Comparison of ENCODE assay signal across 1 cellular context in the genomic region with DNA sequence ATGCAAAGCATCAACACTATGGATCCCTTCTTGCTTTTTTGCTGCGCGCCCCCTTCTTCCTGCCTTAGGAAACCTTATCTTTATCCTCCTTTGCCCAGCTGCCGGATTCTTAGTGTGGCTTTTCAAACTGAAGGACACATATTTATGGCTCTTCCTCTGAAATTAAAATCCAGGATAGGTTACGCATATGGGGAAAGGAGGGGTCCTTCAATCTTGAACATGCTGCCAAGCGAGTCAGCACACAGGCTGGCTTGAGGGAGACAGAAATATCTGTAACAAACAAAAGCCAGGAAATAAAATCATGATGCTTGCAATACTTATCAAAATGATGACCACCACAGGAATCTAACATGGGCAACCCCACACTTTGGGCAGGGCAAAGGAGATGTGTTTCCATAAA.
TF ChIP-seq lines count a peak whose summit lies in the region.

No MANE protein-coding gene starts in this region.

TF ChIP-seq in SK-N-SH, 30 proteins besides CTCF, POLR2A, EP300 and RAD21 (continued from another document):
- TF ChIP-seq, protein P1, sequence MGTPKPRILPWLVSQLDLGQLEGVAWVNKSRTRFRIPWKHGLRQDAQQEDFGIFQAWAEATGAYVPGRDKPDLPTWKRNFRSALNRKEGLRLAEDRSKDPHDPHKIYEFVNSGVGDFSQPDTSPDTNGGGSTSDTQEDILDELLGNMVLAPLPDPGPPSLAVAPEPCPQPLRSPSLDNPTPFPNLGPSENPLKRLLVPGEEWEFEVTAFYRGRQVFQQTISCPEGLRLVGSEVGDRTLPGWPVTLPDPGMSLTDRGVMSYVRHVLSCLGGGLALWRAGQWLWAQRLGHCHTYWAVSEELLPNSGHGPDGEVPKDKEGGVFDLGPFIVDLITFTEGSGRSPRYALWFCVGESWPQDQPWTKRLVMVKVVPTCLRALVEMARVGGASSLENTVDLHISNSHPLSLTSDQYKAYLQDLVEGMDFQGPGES (IDR thresholded peaks at IDR 0.05; ENCODE audit: low read depth, low read length) = no peak
- TF ChIP-seq TCF12 (IDR thresholded peaks at IDR 0.05) (no peak), FOSL2 (IDR thresholded peaks at IDR 0.05; ENCODE audit: borderline replicate concordance, low read depth) (no peak), POLR2AphosphoS5 (IDR thresholded peaks at IDR 0.05; ENCODE audit: low read depth, low read length) (no peak), RXRA (IDR thresholded peaks at IDR 0.05; ENCODE audit: borderline replicate concordance, low read depth) (no peak), NRF1 (IDR thresholded peaks at IDR 0.05; ENCODE audit: low read depth, low read length) (no peak), TEAD4 (IDR thresholded peaks at IDR 0.05; ENCODE audit: borderline replicate concordance, insufficient read depth) (no peak), FOXJ3 (CRISPR knock-in tag; IDR thresholded peaks at IDR 0.05) (no peak), NFIC (IDR thresholded peaks at IDR 0.05; ENCODE audit: borderline replicate concordance) (no peak), RCOR1 (IDR thresholded peaks at IDR 0.05; ENCODE audit: low read length) (no peak)
- TF ChIP-seq, protein P2, sequence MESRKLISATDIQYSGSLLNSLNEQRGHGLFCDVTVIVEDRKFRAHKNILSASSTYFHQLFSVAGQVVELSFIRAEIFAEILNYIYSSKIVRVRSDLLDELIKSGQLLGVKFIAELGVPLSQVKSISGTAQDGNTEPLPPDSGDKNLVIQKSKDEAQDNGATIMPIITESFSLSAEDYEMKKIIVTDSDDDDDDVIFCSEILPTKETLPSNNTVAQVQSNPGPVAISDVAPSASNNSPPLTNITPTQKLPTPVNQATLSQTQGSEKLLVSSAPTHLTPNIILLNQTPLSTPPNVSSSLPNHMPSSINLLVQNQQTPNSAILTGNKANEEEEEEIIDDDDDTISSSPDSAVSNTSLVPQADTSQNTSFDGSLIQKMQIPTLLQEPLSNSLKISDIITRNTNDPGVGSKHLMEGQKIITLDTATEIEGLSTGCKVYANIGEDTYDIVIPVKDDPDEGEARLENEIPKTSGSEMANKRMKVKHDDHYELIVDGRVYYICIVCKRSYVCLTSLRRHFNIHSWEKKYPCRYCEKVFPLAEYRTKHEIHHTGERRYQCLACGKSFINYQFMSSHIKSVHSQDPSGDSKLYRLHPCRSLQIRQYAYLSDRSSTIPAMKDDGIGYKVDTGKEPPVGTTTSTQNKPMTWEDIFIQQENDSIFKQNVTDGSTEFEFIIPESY (IDR thresholded peaks at IDR 0.05; ENCODE audit: borderline replicate concordance, low read depth) = no peak
- TF ChIP-seq, protein P3, sequence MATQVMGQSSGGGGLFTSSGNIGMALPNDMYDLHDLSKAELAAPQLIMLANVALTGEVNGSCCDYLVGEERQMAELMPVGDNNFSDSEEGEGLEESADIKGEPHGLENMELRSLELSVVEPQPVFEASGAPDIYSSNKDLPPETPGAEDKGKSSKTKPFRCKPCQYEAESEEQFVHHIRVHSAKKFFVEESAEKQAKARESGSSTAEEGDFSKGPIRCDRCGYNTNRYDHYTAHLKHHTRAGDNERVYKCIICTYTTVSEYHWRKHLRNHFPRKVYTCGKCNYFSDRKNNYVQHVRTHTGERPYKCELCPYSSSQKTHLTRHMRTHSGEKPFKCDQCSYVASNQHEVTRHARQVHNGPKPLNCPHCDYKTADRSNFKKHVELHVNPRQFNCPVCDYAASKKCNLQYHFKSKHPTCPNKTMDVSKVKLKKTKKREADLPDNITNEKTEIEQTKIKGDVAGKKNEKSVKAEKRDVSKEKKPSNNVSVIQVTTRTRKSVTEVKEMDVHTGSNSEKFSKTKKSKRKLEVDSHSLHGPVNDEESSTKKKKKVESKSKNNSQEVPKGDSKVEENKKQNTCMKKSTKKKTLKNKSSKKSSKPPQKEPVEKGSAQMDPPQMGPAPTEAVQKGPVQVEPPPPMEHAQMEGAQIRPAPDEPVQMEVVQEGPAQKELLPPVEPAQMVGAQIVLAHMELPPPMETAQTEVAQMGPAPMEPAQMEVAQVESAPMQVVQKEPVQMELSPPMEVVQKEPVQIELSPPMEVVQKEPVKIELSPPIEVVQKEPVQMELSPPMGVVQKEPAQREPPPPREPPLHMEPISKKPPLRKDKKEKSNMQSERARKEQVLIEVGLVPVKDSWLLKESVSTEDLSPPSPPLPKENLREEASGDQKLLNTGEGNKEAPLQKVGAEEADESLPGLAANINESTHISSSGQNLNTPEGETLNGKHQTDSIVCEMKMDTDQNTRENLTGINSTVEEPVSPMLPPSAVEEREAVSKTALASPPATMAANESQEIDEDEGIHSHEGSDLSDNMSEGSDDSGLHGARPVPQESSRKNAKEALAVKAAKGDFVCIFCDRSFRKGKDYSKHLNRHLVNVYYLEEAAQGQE (IDR thresholded peaks at IDR 0.05; ENCODE audit: low read depth, low read length) = no peak
